8 cellular contexts compared by ENCODE assay signal in genomic region chr3:114745322-114746240, GRCh38.
DNase-seq lines count a peak whose midpoint lies in the region; ATAC-seq, FAIRE-seq and TF ChIP-seq lines count a peak whose summit lies in the region.

No MANE protein-coding gene starts in this region.

- POLR2A ChIA-PET in activated CD4-positive, alpha-beta memory T cell treated with anti-CD3 and anti-CD28 coated beads for 36 hours (lab: Charles Lee) = no interaction called here
- POLR2A ChIA-PET in activated CD4-positive, alpha-beta memory T cell treated with anti-CD3 and anti-CD28 coated beads, Interleukin-2, amount 10 ng/mL, durations not matched to agents 7 days and 5 days (lab: Charles Lee) = no interaction called here

- intact Hi-C loops in activated CD4-positive, alpha-beta memory T cell treated with anti-CD3 and anti-CD28 coated beads for 36 hours (cut with micrococcal nuclease) = no loop called here
- intact Hi-C loops in mucosa of descending colon (cut with DNase I, micrococcal nuclease) = loop anchor here in 1 of 2 donors (5.0 kb wide), 1 partner anchor 423 kb away; no protein-coding TSS in a partner anchor
- intact Hi-C loops in vagina (cut with DNase I) = no loop called here

- H3K27ac Mint-ChIP-seq in activated CD4-positive, alpha-beta memory T cell treated with anti-CD3 and anti-CD28 coated beads for 36 hours = no peak overlapping the region
- H3K27ac Mint-ChIP-seq in activated CD4-positive, alpha-beta memory T cell treated with anti-CD3 and anti-CD28 coated beads, Interleukin-2, amount 10 ng/mL, durations not matched to agents 7 days and 5 days = no peak overlapping the region

- no peak for DNase-seq in activated CD4-positive, alpha-beta memory T cell treated with anti-CD3 and anti-CD28 coated beads for 36 hours
- DNase-seq in activated CD4-positive, alpha-beta memory T cell treated with anti-CD3 and anti-CD28 coated beads, Interleukin-2, amount 10 ng/mL, durations not matched to agents 7 days and 5 days = no peak
- DNase-seq in mucosa of descending colon (peak in 1 of 3 donors; percentile 29), vagina (ENCODE audit: extremely low spot score in 2 of 2) (no peak), C1 segment of cervical spinal cord (lab: John Stamatoyannopoulos, UW) (no peak), retina (no peak)

- no peaks in the 10 kb centered on the region for H3K27me3 ChIP-seq in vagina

- H3K27ac ChIP-seq in vagina = peak overlapping the region; percentile 80

- peak; percentile 97 for ATAC-seq in mucosa of descending colon
- no peak for ATAC-seq in HG02642 (IDR thresholded peaks at IDR 0.05; ENCODE audit: poor library complexity, unreplicated experiment)

- peaks cover 19% of the 10 kb centered on the region for H3K4me1 Mint-ChIP-seq in activated CD4-positive, alpha-beta memory T cell treated with anti-CD3 and anti-CD28 coated beads for 36 hours (ENCODE audit: low read depth)
- peaks cover 17% of the 10 kb centered on the region for H3K4me1 Mint-ChIP-seq in activated CD4-positive, alpha-beta memory T cell treated with anti-CD3 and anti-CD28 coated beads, Interleukin-2, amount 10 ng/mL, durations not matched to agents 7 days and 5 days

- H3K9me3 ChIP-seq in mucosa of descending colon = no peaks in the 10 kb centered on the region
- no peaks in the 10 kb centered on the region for H3K9me3 ChIP-seq in vagina

- H3K36me3 ChIP-seq in mucosa of descending colon (ENCODE audit: low read depth) (no peaks in the 10 kb centered on the region), vagina (no peaks in the 10 kb centered on the region)

- CTCF ChIA-PET in activated CD4-positive, alpha-beta memory T cell treated with anti-CD3 and anti-CD28 coated beads for 36 hours (lab: Charles Lee) = no interaction called here
- CTCF ChIA-PET in activated CD4-positive, alpha-beta memory T cell treated with anti-CD3 and anti-CD28 coated beads, Interleukin-2, amount 10 ng/mL, durations not matched to agents 7 days and 5 days (lab: Charles Lee) = no interaction called here

- H3K4me3 ChIP-seq in mucosa of descending colon = no peak overlapping the region
- no peak overlapping the region for H3K4me3 ChIP-seq in vagina

- H3K9me3 Mint-ChIP-seq in activated CD4-positive, alpha-beta memory T cell treated with anti-CD3 and anti-CD28 coated beads for 36 hours = no peaks in the 10 kb centered on the region
- H3K9me3 Mint-ChIP-seq in activated CD4-positive, alpha-beta memory T cell treated with anti-CD3 and anti-CD28 coated beads, Interleukin-2, amount 10 ng/mL, durations not matched to agents 7 days and 5 days = no peaks in the 10 kb centered on the region

- peak overlapping the region; percentile 56 for H3K4me3 Mint-ChIP-seq in activated CD4-positive, alpha-beta memory T cell treated with anti-CD3 and anti-CD28 coated beads for 36 hours
- H3K4me3 Mint-ChIP-seq in activated CD4-positive, alpha-beta memory T cell treated with anti-CD3 and anti-CD28 coated beads, Interleukin-2, amount 10 ng/mL, durations not matched to agents 7 days and 5 days = no peak overlapping the region

- no peaks in the 10 kb centered on the region for H3K27me3 Mint-ChIP-seq in activated CD4-positive, alpha-beta memory T cell treated with anti-CD3 and anti-CD28 coated beads for 36 hours
- H3K27me3 Mint-ChIP-seq in activated CD4-positive, alpha-beta memory T cell treated with anti-CD3 and anti-CD28 coated beads, Interleukin-2, amount 10 ng/mL, durations not matched to agents 7 days and 5 days = no peaks in the 10 kb centered on the region

- no peaks in the 10 kb centered on the region for H3K36me3 Mint-ChIP-seq in activated CD4-positive, alpha-beta memory T cell treated with anti-CD3 and anti-CD28 coated beads for 36 hours
- H3K36me3 Mint-ChIP-seq in activated CD4-positive, alpha-beta memory T cell treated with anti-CD3 and anti-CD28 coated beads, Interleukin-2, amount 10 ng/mL, durations not matched to agents 7 days and 5 days (ENCODE audit: low read depth) = no peaks in the 10 kb centered on the region

- TF ChIP-seq POLR2A in vagina (IDR thresholded peaks at IDR 0.05) = no peak

- H3K4me1 ChIP-seq in mucosa of descending colon (ENCODE audit: low read depth) = no peaks in the 10 kb centered on the region
- peaks cover 17% of the 10 kb centered on the region for H3K4me1 ChIP-seq in vagina

- peak; percentile 14 for FAIRE-seq in colon (lab: Jason Lieb, UNC)

- TF ChIP-seq CTCF in mucosa of descending colon (IDR thresholded peaks at IDR 0.05) (no peak), vagina (IDR thresholded peaks at IDR 0.05) (no peak)
